ENCODE assay signal across 8 cellular contexts in genomic region chr5:137629646-137630045, GRCh38.
DNase-seq lines count a peak whose midpoint lies in the region; ATAC-seq lines count a peak whose summit lies in the region.

No MANE protein-coding gene starts in this region.

- no peaks in the 10 kb centered on the region for H3K9me3 ChIP-seq in T-helper 17 cell (ENCODE audit: control insufficient read depth, low read length, poor library complexity, severe bottlenecking)

- ATAC-seq in GM21576 (IDR thresholded peaks at IDR 0.05; ENCODE audit: unreplicated experiment): peak; percentile 77
- ATAC-seq in T-helper 17 cell: peak; percentile 79
- ATAC-seq in esophagus mucosa: peak; percentile 84
- ATAC-seq in naive B cell (ENCODE audit: low read depth in 2 of 2): peak; percentile 62 to 75
- no peak for ATAC-seq in GM19035 (IDR thresholded peaks at IDR 0.05; ENCODE audit: unreplicated experiment)

- no peak overlapping the region for H3K27ac Mint-ChIP-seq in T-helper 17 cell
- no peak overlapping the region for H3K27ac Mint-ChIP-seq in naive B cell

- no peaks in the 10 kb centered on the region for H3K9me3 Mint-ChIP-seq in naive B cell

- H3K4me3 Mint-ChIP-seq in T-helper 17 cell (no peak overlapping the region), naive B cell (no peak overlapping the region)

- peak; percentile 59 for DNase-seq in Daoy (ENCODE audit: low read depth)
- peak; percentile 30 for DNase-seq in NCI-H1105 (lab: John Stamatoyannopoulos, UW)
- DNase-seq in T-helper 17 cell: no peak
- DNase-seq in naive B cell: peak; percentile 25
- DNase-seq in cortex of kidney (lab: John Stamatoyannopoulos, UW): no peak

- H3K27me3 Mint-ChIP-seq in T-helper 17 cell: no peaks in the 10 kb centered on the region
- H3K27me3 Mint-ChIP-seq in naive B cell: no peaks in the 10 kb centered on the region

- H3K36me3 Mint-ChIP-seq in T-helper 17 cell (ENCODE audit: low read depth) (peaks cover 9% of the 10 kb centered on the region), naive B cell (peaks cover 0 to 4% of the 10 kb centered on the region in 2 donors)

- peaks cover 6% of the 10 kb centered on the region for H3K4me1 Mint-ChIP-seq in T-helper 17 cell
- no peaks in the 10 kb centered on the region for H3K4me1 Mint-ChIP-seq in naive B cell

Comparison
In these comparisons a context has a peak if more than half of its experiments do, and no peak if none do; other contexts are left out.
1. DNase-seq: peak in Daoy (single experiment), NCI-H1105 (single experiment) and naive B cell (single experiment); none in T-helper 17 cell (0 of 3) and cortex of kidney (single experiment).